In genomic region chr2:17756629-17757028, GRCh38 we compare ENCODE assay signal across 1 cellular context.
TF ChIP-seq lines count a peak whose summit lies in the region.

No MANE protein-coding gene starts in this region.

TF ChIP-seq in K562, 482 proteins besides CTCF, POLR2A, EP300 and RAD21:
- TF ChIP-seq ELK1 (CRISPR knock-in tag; IDR thresholded peaks at IDR 0.05) (no peak), CTBP1 (IDR thresholded peaks at IDR 0.05; ENCODE audit: borderline replicate concordance) (no peak), SMARCB1 (IDR thresholded peaks at IDR 0.05; ENCODE audit: insufficient read length, low read depth) (no peak), DACH1 (IDR thresholded peaks at IDR 0.05; ENCODE audit: partially characterized antibody) (peak; percentile 53)
